Comparison of ENCODE assay signal across 10 cellular contexts in the genomic region with DNA sequence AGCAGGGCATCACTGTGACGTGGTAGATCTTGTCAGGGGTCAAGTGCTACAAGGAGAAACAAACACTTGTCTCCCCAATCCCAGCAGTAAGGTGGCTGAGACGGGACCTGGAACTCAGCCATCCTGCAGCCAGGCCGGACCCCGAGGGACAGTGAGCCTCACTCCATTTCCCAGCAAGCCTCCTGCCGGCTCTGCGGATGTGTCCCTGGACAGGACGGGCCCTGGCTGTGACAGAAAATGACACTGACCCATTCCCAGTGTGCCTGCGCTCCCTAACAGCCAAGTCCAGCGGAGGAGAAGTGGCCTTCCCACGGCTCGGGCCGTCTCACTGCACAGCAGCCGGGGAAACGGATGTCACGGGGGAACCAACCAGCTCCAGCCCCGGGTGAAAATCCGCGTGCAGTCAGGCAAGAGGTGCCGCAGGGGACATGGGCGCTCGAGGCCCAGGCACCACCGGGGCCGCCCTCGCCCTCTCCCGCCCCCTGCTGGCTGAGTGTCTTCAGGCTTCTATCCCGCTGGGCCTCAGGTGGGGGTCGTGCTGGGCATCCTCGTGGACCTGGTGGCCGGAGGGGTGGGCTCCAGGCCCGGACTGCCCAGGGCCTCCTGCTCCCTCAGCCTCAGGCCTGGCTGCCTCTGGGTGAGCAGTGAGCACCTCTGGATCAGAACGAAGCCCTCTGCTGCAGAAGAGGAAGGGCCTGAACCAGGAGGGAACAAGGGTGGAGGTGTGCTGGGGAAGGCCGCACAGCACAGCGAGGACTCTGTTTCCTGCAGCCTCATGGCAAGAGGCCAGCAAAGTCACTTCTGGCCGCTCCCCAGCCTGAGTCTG. TPM values are rescaled to one million over a fixed set of nuclear protein-coding genes. Genes with fewer than 3 reads are reported as not detected.
DNase-seq lines count a peak whose midpoint lies in the region; ATAC-seq and TF ChIP-seq lines count a peak whose summit lies in the region.
"Had no signal": no experiment of that assay in that cellular context is flagged by ENCODE, and none has a peak within 500 bp of the region (broad histone marks: within the 10 kb centered on the region; RNA-seq: fewer than 3 reads in every experiment).

No MANE protein-coding gene starts in this region.

- DNase-seq in left cardiac atrium (peak; percentile 8), left ventricle myocardium superior (no peak), glutamatergic neuron (peak; percentile 80), ascending aorta (ENCODE audit: low spot score in 2 of 2) (no peak), NCI-H69 (lab: John Stamatoyannopoulos, UW) (no peak), hepatic stellate cell (ENCODE audit: low spot score) (no peak)
- DNase-seq: NCI-H526, testis had no signal

- H3K9me3 Mint-ChIP-seq in glutamatergic neuron (ENCODE audit: unreplicated experiment) = peaks cover 5% of the 10 kb centered on the region

- intact Hi-C loops in left cardiac atrium (cut with DNase I) (no loop called here), left ventricle myocardium superior (cut with micrococcal nuclease) (no loop called here), ascending aorta (cut with DNase I) (no loop called here)

- no peak overlapping the region for H3K4me3 ChIP-seq in WI38 (ENCODE audit: low read depth, low read length)
- no peak overlapping the region for H3K4me3 ChIP-seq in ascending aorta
- H3K4me3 ChIP-seq: testis had no signal

- peaks cover under 1% of the 10 kb centered on the region for H3K27me3 ChIP-seq in ascending aorta
- H3K27me3 ChIP-seq: testis had no signal

- H3K27me3 Mint-ChIP-seq in glutamatergic neuron (ENCODE audit: unreplicated experiment) = peaks cover 5% of the 10 kb centered on the region

- H3K27ac Mint-ChIP-seq in glutamatergic neuron (ENCODE audit: unreplicated experiment) = no peak overlapping the region

- TF ChIP-seq CTCF in WI38 (IDR thresholded peaks at IDR 0.05; ENCODE audit: low read depth, low read length) (peak; percentile 22; the same call in 1 of the 2 replicates), glutamatergic neuron (IDR thresholded peaks at IDR 0.05; ENCODE audit: partially characterized antibody, unreplicated experiment) (peak; percentile 72), ascending aorta (IDR thresholded peaks at IDR 0.05) (peak in 1 of 3 experiments; percentile 13)

- no peaks in the 10 kb centered on the region for H3K36me3 Mint-ChIP-seq in glutamatergic neuron (ENCODE audit: unreplicated experiment)

- H3K4me3 Mint-ChIP-seq in glutamatergic neuron (ENCODE audit: unreplicated experiment) = no peak overlapping the region

- no peak overlapping the region for H3K27ac ChIP-seq in ascending aorta
- H3K27ac ChIP-seq: testis had no signal

- peaks cover under 1 to 2% of the 10 kb centered on the region in 2 donors for H3K4me1 ChIP-seq in ascending aorta
- H3K4me1 ChIP-seq: testis had no signal

- ATAC-seq in left cardiac atrium (no peak), left ventricle myocardium superior (no peak), HG02885 (IDR thresholded peaks at IDR 0.05; ENCODE audit: poor library complexity, unreplicated experiment) (no peak)

- no peaks in the 10 kb centered on the region for H3K9me3 ChIP-seq in ascending aorta
- H3K9me3 ChIP-seq: testis had no signal

- peaks cover 43 to 76% of the 10 kb centered on the region in 2 donors for H3K36me3 ChIP-seq in ascending aorta

- no peaks in the 10 kb centered on the region for H3K4me1 Mint-ChIP-seq in glutamatergic neuron (ENCODE audit: low read depth, unreplicated experiment)

RNA-seq across cellular contexts. Expression of a gene that starts 6.7 kb away (rescaled TPM):
- total RNA-seq in left cardiac atrium (10 to 100 TPM; 12.0 to 15.8 TPM), left ventricle myocardium superior (13.6 TPM), glutamatergic neuron (ENCODE audit: unreplicated experiment) (31.7 TPM), ascending aorta (9.7 TPM)

RNA-seq across cellular contexts. Expression of a gene that starts 7.2 kb away (rescaled TPM):
- total RNA-seq in left cardiac atrium (10 to 100 TPM; 22.6 to 23.3 TPM), left ventricle myocardium superior (34.5 TPM), glutamatergic neuron (ENCODE audit: unreplicated experiment) (49.5 TPM), ascending aorta (103 TPM)

RNA-seq across cellular contexts. Expression of a gene that starts 7.4 kb away (rescaled TPM):
- under 1 TPM; 0.50 to 0.56 TPM for total RNA-seq in left cardiac atrium
- total RNA-seq in left ventricle myocardium superior = 0.50 TPM
- total RNA-seq in glutamatergic neuron (ENCODE audit: unreplicated experiment) = 18.9 TPM
- 8.2 TPM for total RNA-seq in ascending aorta

RNA-seq across cellular contexts. Expression of a gene that starts 12.6 kb away (rescaled TPM):
- 10 to 100 TPM; 32.5 to 36.8 TPM for total RNA-seq in left cardiac atrium
- 31.2 TPM for total RNA-seq in left ventricle myocardium superior
- total RNA-seq in glutamatergic neuron (ENCODE audit: unreplicated experiment) = 61.1 TPM
- 105 TPM for total RNA-seq in ascending aorta

RNA-seq across cellular contexts. Expression of a gene that starts 18.7 kb away (rescaled TPM):
- total RNA-seq in left cardiac atrium = 10 to 100 TPM; 53.7 to 56.8 TPM
- 57.9 TPM for total RNA-seq in left ventricle myocardium superior
- 134 TPM for total RNA-seq in glutamatergic neuron (ENCODE audit: unreplicated experiment)
- total RNA-seq in ascending aorta = 118 TPM

Comparison
In these comparisons a context has a peak if more than half of its experiments do, and no peak if none do; other contexts are left out.
1. DNase-seq: peak in left cardiac atrium (single experiment) and glutamatergic neuron (single experiment); none in left ventricle myocardium superior (single experiment), ascending aorta (0 of 2), NCI-H69 (single experiment) and hepatic stellate cell (single experiment).